In genomic region chr17:20214807-20215206, GRCh38 we compare ENCODE assay signal across 17 cellular contexts.
"Had no signal": no experiment of that assay in that cellular context is flagged by ENCODE, and none has a peak within 500 bp of the region (broad histone marks: within the 10 kb centered on the region; RNA-seq: fewer than 3 reads in every experiment).

No MANE protein-coding gene starts in this region.

- ATAC-seq: foreskin keratinocyte, left ventricle myocardium superior, mucosa of descending colon had no signal

- FAIRE-seq: bronchial epithelial cell had no signal

- DNase-seq: activated CD4-positive, alpha-beta T cell treated with anti-CD3 and anti-CD28 coated beads for 4 hours; activated CD4-positive, alpha-beta T cell treated with anti-CD3 and anti-CD28 coated beads, Interleukin-2, amount 50 U/mL, for 48 hours; activated CD4-positive, CD25-positive, alpha-beta regulatory T cell; activated naive CD4-positive, alpha-beta T cell treated with Interleukin-2 at 50 U/mL for 16 hours; activated naive CD8-positive, alpha-beta T cell treated with anti-CD3 and anti-CD28 coated beads, Interleukin-2, amount 10 ng/mL, durations not matched to agents 7 days and 5 days; activated T-cell treated with anti-CD3 and anti-CD28 coated beads, Interleukin-2, amount 50 U/mL, for 48 hours; amygdala; effector CD8-positive, alpha-beta T cell; foreskin keratinocyte; immature natural killer cell; left ventricle myocardium superior; mucosa of descending colon; naive B cell; retina; spleen; T1000 had no signal
